Comparison of ENCODE assay signal across 9 cellular contexts in genomic region chr6:722077-722524, GRCh38. TPM values are rescaled to one million over a fixed set of nuclear protein-coding genes. Genes with fewer than 3 reads are reported as not detected.
DNase-seq lines count a peak whose midpoint lies in the region; ATAC-seq, FAIRE-seq and TF ChIP-seq lines count a peak whose summit lies in the region.
"Had no signal": no experiment of that assay in that cellular context is flagged by ENCODE, and none has a peak within 500 bp of the region (broad histone marks: within the 10 kb centered on the region; RNA-seq: fewer than 3 reads in every experiment).

No MANE protein-coding gene starts in this region.

- H3K23me2 ChIP-seq in H1 (ENCODE audit: low read depth, low read length) = no peaks in the 10 kb centered on the region

- H3K14ac ChIP-seq in H1 (ENCODE audit: insufficient read length) = no peak overlapping the region

- no peak overlapping the region for H2AFZ ChIP-seq in H1 (ENCODE audit: low read length)

- H4K5ac ChIP-seq in H1 (ENCODE audit: insufficient read length, low read depth, low read length) (no peak overlapping the region), mesendoderm (ENCODE audit: low read length) (no peak overlapping the region)

- H3K9me3 ChIP-seq in CD4-positive, alpha-beta T cell (ENCODE audit: control insufficient read depth, low read length) = no peaks in the 10 kb centered on the region
- H3K9me3 ChIP-seq in H1 (ENCODE audit: insufficient read depth in 2 of 2, low read depth in 1 of 2, low read length in 1 of 2) = no peaks in the 10 kb centered on the region

- no peaks in the 10 kb centered on the region for H3K27me3 ChIP-seq in CD4-positive, alpha-beta T cell (ENCODE audit: control insufficient read depth, insufficient read depth, low read length)
- H3K27me3 ChIP-seq in H1 (replicated peaks in 1 of 4; ENCODE audit: control insufficient read depth in 3 of 4, extremely low read depth in 1 of 4, insufficient read depth in 3 of 4, low read length in 3 of 4) (no peaks in the 10 kb centered on the region), mesendoderm (ENCODE audit: insufficient read depth, low read length, poor library complexity) (no peaks in the 10 kb centered on the region)

- no peak overlapping the region for H3K27ac Mint-ChIP-seq in CD4-positive, alpha-beta T cell
- no peak overlapping the region for H3K27ac Mint-ChIP-seq in HFFc6
- H3K27ac Mint-ChIP-seq: T-helper 1 cell treated with Interleukin-12 subunit alpha and Interleukin-12 subunit beta and Interleukin-4 antibody, amounts not matched to agents 30 μg/mL and 1 μg/mL, for 36 hours had no signal

- TF ChIP-seq RAD21 in H1 (IDR thresholded peaks at IDR 0.05 in 1 of 2, conservative IDR thresholded peaks at IDR 0.05 in 1 of 2; ENCODE audit: low read depth in 2 of 2, low read length in 2 of 2) = peak; percentile 68 to 73

- no peak for TF ChIP-seq EP300 in H1 (IDR thresholded peaks at IDR 0.05; ENCODE audit: borderline replicate concordance in 1 of 2, low read depth in 2 of 2, low read length in 2 of 2)

- ATAC-seq in CD4-positive, alpha-beta T cell (ENCODE audit: poor library complexity) = peak; percentile 81
- no peak for ATAC-seq in HG03460 (IDR thresholded peaks at IDR 0.05; ENCODE audit: unreplicated experiment)

- H4K8ac ChIP-seq in H1 (ENCODE audit: extremely low read depth, insufficient read depth, low read length) (no peak overlapping the region), mesendoderm (ENCODE audit: low read depth, low read length) (no peak overlapping the region)

- H3K36me3 Mint-ChIP-seq in CD4-positive, alpha-beta T cell (ENCODE audit: low read depth) = no peaks in the 10 kb centered on the region
- H3K36me3 Mint-ChIP-seq in HFFc6 (ENCODE audit: low read depth) = no peaks in the 10 kb centered on the region

- CTCF ChIA-PET in CD4-positive, alpha-beta T cell (lab: Charles Lee) = interaction anchor here (0.6 to 2.1 kb wide), 13 partner anchors 9 to 715 kb away, joined by 3 to 15 read pairs (median 5); partner anchors contain the start of gene EXOC2
- CTCF ChIA-PET in H1 (lab: Charles Lee; ENCODE audit: partially characterized antibody) = interaction anchor here (0.6 to 4.6 kb wide), 40 partner anchors 8 to 715 kb away, joined by 3 to 48 read pairs (median 4); partner anchors contain the start of gene EXOC2

- intact Hi-C loops in CD4-positive, alpha-beta T cell (cut with DNase I, micrococcal nuclease) = loop anchor here (2.0 to 10.0 kb wide), 4 partner anchors 125 to 715 kb away; no protein-coding TSS in a partner anchor

- no peak overlapping the region for H2BK5ac ChIP-seq in H1 (ENCODE audit: low read depth, low read length)
- H2BK5ac ChIP-seq in mesendoderm (ENCODE audit: low read length) = no peak overlapping the region

- no peak overlapping the region for H3K4ac ChIP-seq in H1 (replicated peaks; ENCODE audit: insufficient read length, low read depth, low read length)
- H3K4ac ChIP-seq in mesendoderm (ENCODE audit: low read depth, low read length) = no peak overlapping the region

- H3K4me2 ChIP-seq in H1 (ENCODE audit: insufficient read depth in 1 of 2, low read depth in 2 of 2, low read length in 2 of 2) (no peak overlapping the region), mesendoderm (ENCODE audit: low read length) (no peak overlapping the region)

- H3K9me3 Mint-ChIP-seq in CD4-positive, alpha-beta T cell = no peaks in the 10 kb centered on the region
- H3K9me3 Mint-ChIP-seq in HFFc6 = no peaks in the 10 kb centered on the region
- H3K9me3 Mint-ChIP-seq: T-helper 1 cell treated with Interleukin-12 subunit alpha and Interleukin-12 subunit beta and Interleukin-4 antibody, amounts not matched to agents 30 μg/mL and 1 μg/mL, for 36 hours had no signal

- H2BK20ac ChIP-seq in H1 (ENCODE audit: low read length) = no peak overlapping the region

- H2BK12ac ChIP-seq in H1 (ENCODE audit: low read depth, low read length) = no peak overlapping the region

- peak; percentile 7 for FAIRE-seq in H1 (lab: Jason Lieb, UNC)

- no peak overlapping the region for H3K23ac ChIP-seq in H1 (ENCODE audit: insufficient read length)
- no peak overlapping the region for H3K23ac ChIP-seq in mesendoderm (ENCODE audit: low read length)

- H4K20me1 ChIP-seq in H1 (replicated peaks in 1 of 2; ENCODE audit: control insufficient read depth in 1 of 2, insufficient read depth in 2 of 2, low read length in 2 of 2) = no peaks in the 10 kb centered on the region

- no peak overlapping the region for H3K4me3 Mint-ChIP-seq in CD4-positive, alpha-beta T cell
- no peak overlapping the region for H3K4me3 Mint-ChIP-seq in HFFc6
- H3K4me3 Mint-ChIP-seq: T-helper 1 cell treated with Interleukin-12 subunit alpha and Interleukin-12 subunit beta and Interleukin-4 antibody, amounts not matched to agents 30 μg/mL and 1 μg/mL, for 36 hours had no signal

- H3K27me3 Mint-ChIP-seq in CD4-positive, alpha-beta T cell = peaks cover 23% of the 10 kb centered on the region
- H3K27me3 Mint-ChIP-seq in HFFc6 (ENCODE audit: insufficient read depth) = peaks cover 11% of the 10 kb centered on the region

- no peak overlapping the region for H4K91ac ChIP-seq in H1 (replicated peaks; ENCODE audit: insufficient read length, low read length)

- H3K79me1 ChIP-seq in H1 (ENCODE audit: low read depth, low read length) (no peaks in the 10 kb centered on the region), mesendoderm (ENCODE audit: low read length) (no peaks in the 10 kb centered on the region)

- DNase-seq in CD4-positive, alpha-beta T cell = peak; percentile 50 to 74 (median 61)
- DNase-seq in HFFc6 (peak; percentile 84), NOMO-1 treated with dmso at 0.1 percent for 144 hours (lab: John Stamatoyannopoulos, UW; ENCODE audit: unreplicated experiment) (peak; percentile 59), H1 (ENCODE audit: low read depth in 1 of 2, low spot score in 2 of 2) (peak in 1 of 2 experiments; percentile 75), mesendoderm (peak; percentile 73)
- peak; percentile 23 to 53 (median 25) for DNase-seq in activated CD8-positive, alpha-beta memory T cell treated with anti-CD3 and anti-CD28 coated beads for 48 hours (ENCODE audit: low read depth in 2 of 3, low spot score in 2 of 3)
- DNase-seq in stimulated activated CD8-positive, alpha-beta memory T cell treated with anti-CD3 and anti-CD28 coated beads, Interleukin-2, amount 100 ng/mL, for 1 hour (ENCODE audit: low read depth in 2 of 2) = peak; percentile 45 to 54

- TF ChIP-seq POLR2A in H1 (IDR thresholded peaks at IDR 0.05; ENCODE audit: control extremely low read depth in 1 of 2, low read depth in 2 of 2, low read length in 2 of 2) = no peak

- H2AK5ac ChIP-seq in H1 (ENCODE audit: low read depth, low read length) (no peak overlapping the region), mesendoderm (ENCODE audit: low read length) (no peak overlapping the region)

- H3K56ac ChIP-seq in H1 (replicated peaks; ENCODE audit: insufficient read length, low read depth, low read length) = no peak overlapping the region
- no peak overlapping the region for H3K56ac ChIP-seq in mesendoderm (ENCODE audit: low read length)

- POLR2A ChIA-PET in CD4-positive, alpha-beta T cell (lab: Charles Lee) = interaction anchor here (2.0 kb wide), 1 partner anchor 10 kb away, joined by 17 read pairs; no protein-coding TSS in a partner anchor
- POLR2A ChIA-PET in H1 (lab: Charles Lee; ENCODE audit: partially characterized antibody) = no interaction called here

- no peak overlapping the region for H3K9ac ChIP-seq in H1 (replicated peaks in 1 of 4; ENCODE audit: extremely low read depth in 1 of 4, low read depth in 3 of 4, low read length in 3 of 4)
- no peak overlapping the region for H3K9ac ChIP-seq in mesendoderm (ENCODE audit: low read length)

- H3K27ac ChIP-seq in CD4-positive, alpha-beta T cell (ENCODE audit: low read depth, low read length) = no peak overlapping the region
- no peak overlapping the region for H3K27ac ChIP-seq in H1 (ENCODE audit: low read depth, low read length)
- no peak overlapping the region for H3K27ac ChIP-seq in mesendoderm (ENCODE audit: low read depth, low read length)

- H3K79me2 ChIP-seq in H1 (ENCODE audit: control insufficient read depth in 1 of 2, insufficient read depth in 2 of 2, low read length in 2 of 2) (no peaks in the 10 kb centered on the region), mesendoderm (ENCODE audit: control insufficient read depth, insufficient read depth, low read length) (no peaks in the 10 kb centered on the region)

- 18% methylated on average over 11 of the region's 11 CpGs; no CpG with 5 or more reads in 1 of the 2 experiments for WGBS in H1 (ENCODE audit: extremely low coverage in 1 of 2, insufficient coverage in 1 of 2, insufficient read length in 1 of 2, insufficient replicate concordance in 2 of 2, low coverage in 1 of 2, low lambda C conversion rate in 2 of 2, missing lambda C conversion rate in 1 of 2), 2 experiments
- WGBS in mesendoderm (ENCODE audit: extremely low coverage, insufficient coverage, low lambda C conversion rate) = no CpG with 5 or more reads among the region's 11 CpGs

- H3K4me1 Mint-ChIP-seq in CD4-positive, alpha-beta T cell (ENCODE audit: low read depth) = peaks cover 4% of the 10 kb centered on the region
- peaks cover 7% of the 10 kb centered on the region; the same call in 1 of the 2 replicates for H3K4me1 Mint-ChIP-seq in HFFc6 (ENCODE audit: low read depth)

- H2BK15ac ChIP-seq in H1 (ENCODE audit: low read length) = no peak overlapping the region
- H2BK15ac ChIP-seq in mesendoderm (replicated peaks; ENCODE audit: low read depth) = no peak overlapping the region

- H3K36me3 ChIP-seq in H1 (ENCODE audit: control insufficient read depth in 2 of 4, insufficient read depth in 4 of 4, low read length in 3 of 4) (no peaks in the 10 kb centered on the region; a peak in 1 of 8 replicates), mesendoderm (ENCODE audit: control insufficient read depth, insufficient read depth, low read length) (no peaks in the 10 kb centered on the region)

- no peaks in the 10 kb centered on the region for H3K4me1 ChIP-seq in H1 (replicated peaks in 1 of 4; ENCODE audit: control insufficient read depth in 3 of 4, insufficient read depth in 4 of 4, low read length in 3 of 4)
- no peaks in the 10 kb centered on the region for H3K4me1 ChIP-seq in mesendoderm (ENCODE audit: control insufficient read depth, low read depth, low read length)

- peak; percentile 98 for TF ChIP-seq CTCF in CD4-positive, alpha-beta T cell (IDR thresholded peaks at IDR 0.05)
- TF ChIP-seq CTCF in HFFc6 (IDR thresholded peaks at IDR 0.05) = peak; percentile 96
- TF ChIP-seq CTCF in H1 (IDR thresholded peaks at IDR 0.05; ENCODE audit: control extremely low read depth in 1 of 3, insufficient read depth in 1 of 3, low read depth in 1 of 3, low read length in 3 of 3) = peak; percentile 75 to 85 (median 82)

- H3K18ac ChIP-seq in H1 (ENCODE audit: extremely low read depth, low read length) (no peak overlapping the region), mesendoderm (ENCODE audit: low read length) (no peak overlapping the region)

- H2BK120ac ChIP-seq in H1 (replicated peaks; ENCODE audit: low read depth, low read length) (no peak overlapping the region), mesendoderm (ENCODE audit: low read depth, low read length) (no peak overlapping the region)

- no peak overlapping the region for H3K4me3 ChIP-seq in H1 (ENCODE audit: extremely low read depth in 1 of 4, insufficient read depth in 2 of 4, low read depth in 3 of 4, low read length in 4 of 4)
- H3K4me3 ChIP-seq in mesendoderm (ENCODE audit: low read length) = no peak overlapping the region

RNA-seq across cellular contexts. Expression of gene EXOC2, which starts 29.2 kb away (rescaled TPM):
- total RNA-seq in CD4-positive, alpha-beta T cell = 10 to 100 TPM; 16.7 to 18.8 TPM
- 10 to 100 TPM; 19.3 to 22.4 (median 20.3) TPM for total RNA-seq in HFFc6 (2021; fragmentation: NEBNext Ultra II Directional; extraction: Animal tissue kit (Norgen Biotek cat#: 25700))
- total RNA-seq in H1 (2021; fragmentation: NEBNext Ultra II Directional; extraction: Animal tissue kit (Norgen Biotek cat#: 25700)) = 44.2 and 44.4 TPM in 2 replicates
- 23.2 and 25.5 TPM in 2 replicates for polyA plus RNA-seq in H1 (2011; rRNA removed)
- polyA plus RNA-seq in H1 (2011; cell fraction: cytosol; rRNA removed) = 28.3 TPM
- 27.7 TPM for polyA plus RNA-seq in H1 (2011; cell fraction: nucleus; rRNA removed)
- 30.1 to 41.3 TPM (median 33.8 TPM) in 4 replicates for polyA plus RNA-seq in H1 (2012, experiment 1 of 2)
- polyA plus RNA-seq in H1 (2012, experiment 2 of 2) = 2.3 TPM
- 26.5 TPM for polyA plus RNA-seq in H1 (2013, experiment 1 of 2)
- polyA plus RNA-seq in H1 (2013, experiment 2 of 2) = 25.7 TPM
- 78.4 and 86.5 TPM in 2 replicates for polyA minus RNA-seq in H1 (2011; rRNA and poly(A)+ RNA removed)
- polyA minus RNA-seq in H1 (2011; cell fraction: cytosol; rRNA and poly(A)+ RNA removed) = 32.3 TPM
- polyA minus RNA-seq in H1 (2011; cell fraction: nucleus; rRNA and poly(A)+ RNA removed) = 61.7 TPM
- polyA plus RNA-seq in mesendoderm (2013, experiment 1 of 2) = 16.7 TPM
- polyA plus RNA-seq in mesendoderm (2013, experiment 2 of 2) = 17.5 TPM
